ENCODE assay signal across 7 cellular contexts in the genomic region with DNA sequence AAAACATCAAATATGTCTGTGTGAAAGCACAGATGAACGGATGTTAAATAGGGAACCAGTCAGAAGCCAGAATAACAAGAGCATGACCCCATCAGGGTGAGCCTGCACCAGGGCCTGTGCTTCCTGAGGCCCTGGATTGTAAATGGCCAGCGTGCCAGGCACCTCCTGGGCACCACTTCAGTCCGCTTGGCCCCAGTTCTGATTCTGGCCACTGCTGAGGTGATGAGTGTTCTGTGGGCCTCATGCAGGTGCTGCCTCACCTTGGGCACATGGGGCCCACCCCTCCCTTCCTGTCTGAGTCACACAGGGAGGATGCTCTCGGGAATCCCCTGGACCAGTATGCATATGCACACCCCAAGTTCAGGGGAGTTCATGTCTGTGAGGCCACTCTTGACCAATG. TPM values are rescaled to one million over a fixed set of nuclear protein-coding genes. Genes with fewer than 3 reads are reported as not detected.
DNase-seq lines count a peak whose midpoint lies in the region; ATAC-seq, FAIRE-seq and TF ChIP-seq lines count a peak whose summit lies in the region.
"Not testable (repeated sequence)": the region's sequence is repeated elsewhere in the genome, so short reads cannot be mapped to it uniquely, and the experiment has no call there.

No MANE protein-coding gene starts in this region.

- not testable (repeated sequence) for TF ChIP-seq POLR2A in GM12891 (IDR thresholded peaks at IDR 0.05; ENCODE audit: low read depth, low read length); sigmoid colon (IDR thresholded peaks at IDR 0.05)

- H3K27me3 Mint-ChIP-seq in T-cell = not testable (repeated sequence)
- H3K27me3 Mint-ChIP-seq in activated CD8-positive, alpha-beta memory T cell treated with anti-CD3 and anti-CD28 coated beads, Interleukin-2, amount 10 ng/mL, durations not matched to agents 7 days and 5 days = peaks cover 23% of the 10 kb centered on the region
- peaks cover 34% of the 10 kb centered on the region for H3K27me3 Mint-ChIP-seq in activated naive CD4-positive, alpha-beta T cell treated with anti-CD3 and anti-CD28 coated beads, Interleukin-2, amount 10 ng/mL, durations not matched to agents 7 days and 5 days

- TF ChIP-seq EP300 in sigmoid colon (IDR thresholded peaks at IDR 0.05) = not testable (repeated sequence)

- intact Hi-C loops in lower lobe of right lung (cut with DNase I); sigmoid colon (cut with DNase I): not testable (repeated sequence)

- H3K27ac Mint-ChIP-seq in T-cell; activated CD8-positive, alpha-beta memory T cell treated with anti-CD3 and anti-CD28 coated beads, Interleukin-2, amount 10 ng/mL, durations not matched to agents 7 days and 5 days; activated naive CD4-positive, alpha-beta T cell treated with anti-CD3 and anti-CD28 coated beads, Interleukin-2, amount 10 ng/mL, durations not matched to agents 7 days and 5 days: not testable (repeated sequence)

- H3K27ac ChIP-seq in lower lobe of right lung, sigmoid colon: not testable (repeated sequence)

- TF ChIP-seq CTCF in lower lobe of right lung (IDR thresholded peaks at IDR 0.05); sigmoid colon (IDR thresholded peaks at IDR 0.05): not testable (repeated sequence)

- not testable (repeated sequence) for H3K4me1 ChIP-seq in lower lobe of right lung, sigmoid colon

- FAIRE-seq in GM12891 (lab: Jason Lieb, UNC) = peak; percentile 55

- H3K9me3 Mint-ChIP-seq in T-cell = peaks cover 5 to 11% (median 7%) of the 10 kb centered on the region in 3 donors
- peaks cover 13% of the 10 kb centered on the region for H3K9me3 Mint-ChIP-seq in activated CD8-positive, alpha-beta memory T cell treated with anti-CD3 and anti-CD28 coated beads, Interleukin-2, amount 10 ng/mL, durations not matched to agents 7 days and 5 days (ENCODE audit: low read depth)
- peaks cover 12% of the 10 kb centered on the region for H3K9me3 Mint-ChIP-seq in activated naive CD4-positive, alpha-beta T cell treated with anti-CD3 and anti-CD28 coated beads, Interleukin-2, amount 10 ng/mL, durations not matched to agents 7 days and 5 days

- not testable (repeated sequence) for H3K4me3 Mint-ChIP-seq in T-cell; activated CD8-positive, alpha-beta memory T cell treated with anti-CD3 and anti-CD28 coated beads, Interleukin-2, amount 10 ng/mL, durations not matched to agents 7 days and 5 days; activated naive CD4-positive, alpha-beta T cell treated with anti-CD3 and anti-CD28 coated beads, Interleukin-2, amount 10 ng/mL, durations not matched to agents 7 days and 5 days

- H3K27me3 ChIP-seq in lower lobe of right lung (ENCODE audit: low read depth); sigmoid colon: not testable (repeated sequence)

- not testable (repeated sequence) for H3K36me3 Mint-ChIP-seq in T-cell; activated naive CD4-positive, alpha-beta T cell treated with anti-CD3 and anti-CD28 coated beads, Interleukin-2, amount 10 ng/mL, durations not matched to agents 7 days and 5 days
- peaks cover 31% of the 10 kb centered on the region for H3K36me3 Mint-ChIP-seq in activated CD8-positive, alpha-beta memory T cell treated with anti-CD3 and anti-CD28 coated beads, Interleukin-2, amount 10 ng/mL, durations not matched to agents 7 days and 5 days

- not testable (repeated sequence) for DNase-seq in GM12891 (ENCODE audit: insufficient read length, low spot score); activated CD8-positive, alpha-beta memory T cell treated with anti-CD3 and anti-CD28 coated beads, Interleukin-2, amount 10 ng/mL, durations not matched to agents 7 days and 5 days; lower lobe of right lung
- DNase-seq in T-cell (peak in 2 of 34 experiments; percentile 7 to 22), sigmoid colon (peak; percentile 52)
- DNase-seq in activated naive CD4-positive, alpha-beta T cell treated with anti-CD3 and anti-CD28 coated beads, Interleukin-2, amount 10 ng/mL, durations not matched to agents 7 days and 5 days = peak; percentile 41

- ATAC-seq in T-cell (replicated peaks in 1 of 4) (peak; percentile 40 to 75 (median 60)), esophagus mucosa (peak; percentile 80), lower lobe of right lung (peak; percentile 23 to 42)
- peak; percentile 16 for ATAC-seq in activated CD8-positive, alpha-beta memory T cell treated with anti-CD3 and anti-CD28 coated beads, Interleukin-2, amount 10 ng/mL, durations not matched to agents 7 days and 5 days

- CTCF ChIA-PET in T-cell (lab: Charles Lee); activated CD8-positive, alpha-beta memory T cell treated with anti-CD3 and anti-CD28 coated beads, Interleukin-2, amount 10 ng/mL, durations not matched to agents 7 days and 5 days (lab: Charles Lee); activated naive CD4-positive, alpha-beta T cell treated with anti-CD3 and anti-CD28 coated beads, Interleukin-2, amount 10 ng/mL, durations not matched to agents 7 days and 5 days (lab: Charles Lee): not testable (repeated sequence)

- H3K9me3 ChIP-seq in lower lobe of right lung, sigmoid colon: not testable (repeated sequence)

- WGBS in sigmoid colon, 2 donors = 75 to 84% methylated on average over 4 of the region's 4 CpGs

- POLR2A ChIA-PET in T-cell (lab: Charles Lee) = not testable (repeated sequence)

- peaks cover 0 to 14% (median 7%) of the 10 kb centered on the region in 3 donors for H3K4me1 Mint-ChIP-seq in T-cell
- H3K4me1 Mint-ChIP-seq in activated CD8-positive, alpha-beta memory T cell treated with anti-CD3 and anti-CD28 coated beads, Interleukin-2, amount 10 ng/mL, durations not matched to agents 7 days and 5 days = peaks cover 22% of the 10 kb centered on the region
- peaks cover 18% of the 10 kb centered on the region for H3K4me1 Mint-ChIP-seq in activated naive CD4-positive, alpha-beta T cell treated with anti-CD3 and anti-CD28 coated beads, Interleukin-2, amount 10 ng/mL, durations not matched to agents 7 days and 5 days

- H3K4me3 ChIP-seq in lower lobe of right lung, sigmoid colon: not testable (repeated sequence)

- not testable (repeated sequence) for H3K36me3 ChIP-seq in lower lobe of right lung, sigmoid colon

TF ChIP-seq in GM12891, 5 proteins besides CTCF, POLR2A, EP300 and RAD21:
- TF ChIP-seq POU2F2 (IDR thresholded peaks at IDR 0.05; ENCODE audit: low read depth, low read length) = peak; percentile 94
TF ChIP-seq in GM12891: peak in this region for 1; not testable (repeated sequence) for 4.

RNA-seq across cellular contexts. Expression of a gene that starts 54.2 kb away (rescaled TPM):
- polyA plus RNA-seq in GM12891 (2012; ENCODE audit: low read depth, missing spikeins) = 26.4 TPM
- 10 to 100 TPM in 4 of 5 donors, 1 to 10 TPM in 1; 9.3 to 14.3 (median 11.8) TPM for total RNA-seq in T-cell
- total RNA-seq in activated CD8-positive, alpha-beta memory T cell treated with anti-CD3 and anti-CD28 coated beads, Interleukin-2, amount 10 ng/mL, durations not matched to agents 7 days and 5 days = 10 to 100 TPM; 36.3 to 36.7 TPM
- 13.6 TPM for total RNA-seq in esophagus mucosa
- total RNA-seq in lower lobe of right lung = 11.2 TPM
- total RNA-seq in sigmoid colon = 10 to 100 TPM in 2 of 4 donors, 1 to 10 TPM in 2; 7.9 to 18.9 (median 12.0) TPM
- polyA plus RNA-seq in sigmoid colon = 10 to 100 TPM; 16.2 to 37.0 (median 31.2) TPM

Comparison
In these comparisons a context has a peak if more than half of its experiments do, and no peak if none do; other contexts are left out.
1. ATAC-seq: peak in every context shown above with its lines; median percentile 80 in esophagus mucosa; 60 in T-cell; 32 in lower lobe of right lung; 16 in activated CD8-positive, alpha-beta memory T cell treated with anti-CD3 and anti-CD28 coated beads, Interleukin-2, amount 10 ng/mL, durations not matched to agents 7 days and 5 days.